ENCODE assay signal across 8 cellular contexts in genomic region chr5:139657363-139658321, GRCh38. TPM values are rescaled to one million over a fixed set of nuclear protein-coding genes. Genes with fewer than 3 reads are reported as not detected.
DNase-seq lines count a peak whose midpoint lies in the region; ATAC-seq, FAIRE-seq and TF ChIP-seq lines count a peak whose summit lies in the region.

No MANE protein-coding gene starts in this region.

- H3K9me2 ChIP-seq in GM23338 (ENCODE audit: insufficient read depth), result no peaks in the 10 kb centered on the region

- no peak for DNase-seq in GM23338 (ENCODE audit: low spot score)
- no peak for DNase-seq in WTC11 (ENCODE audit: low spot score)
- peak; percentile 74 for DNase-seq in kidney
- peak in 1 of 49 donors; percentile 51 for DNase-seq in substantia nigra (lab: John Stamatoyannopoulos, UW)
- no peak for DNase-seq in lower leg skin (ENCODE audit: low spot score in 2 of 2)
- no peak for DNase-seq in activated CD4-positive, alpha-beta T cell treated with anti-CD3 and anti-CD28 coated beads for 1 hour

- H3K36me3 Mint-ChIP-seq in GM23338 (ENCODE audit: low read depth) (no peaks in the 10 kb centered on the region), WTC11 (no peaks in the 10 kb centered on the region)

- H3K27ac ChIP-seq in GM23338 (ENCODE audit: low read depth) (peak overlapping the region; percentile 42; the same call in 1 of the 2 replicates), kidney (ENCODE audit: low read depth in 2 of 2, low read length in 2 of 2) (peak overlapping the region; percentile 80 to 96), substantia nigra (ENCODE audit: low read depth, low read length, poor library complexity, severe bottlenecking) (peak overlapping the region; percentile 98)

- CTCF ChIA-PET in WTC11 (lab: Charles Lee), result interaction anchor here (0.6 to 2.8 kb wide), 11 partner anchors 10 to 130 kb away, joined by 3 to 11 read pairs (median 3); partner anchors contain the start of gene CXXC5

- H3K4me1 ChIP-seq in GM23338 (ENCODE audit: insufficient read depth) (peaks cover 72% of the 10 kb centered on the region), kidney (ENCODE audit: control insufficient read depth in 1 of 2, insufficient read depth in 1 of 2, low read depth in 1 of 2, low read length in 2 of 2) (peaks cover 82 to 86% of the 10 kb centered on the region in 2 donors)

- H3K9ac ChIP-seq in kidney (ENCODE audit: low read length in 2 of 2), result peak overlapping the region; percentile 24 to 77

- no peaks in the 10 kb centered on the region for H3K36me3 ChIP-seq in GM23338 (ENCODE audit: insufficient read depth)
- H3K36me3 ChIP-seq in kidney (ENCODE audit: control insufficient read depth in 1 of 2, insufficient read depth in 2 of 2, low read length in 2 of 2), result peaks cover 0 to 3% of the 10 kb centered on the region in 2 donors

- H3K4me3 Mint-ChIP-seq in GM23338 (peak overlapping the region; percentile 24; the same call in 1 of the 3 replicates), WTC11 (peak overlapping the region; percentile 12; the same call in 1 of the 2 replicates)

- no peaks in the 10 kb centered on the region for H3K9me3 ChIP-seq in kidney (ENCODE audit: control insufficient read depth in 1 of 2, low read length in 2 of 2)

- H3K4me1 Mint-ChIP-seq in GM23338 (peaks cover 82% of the 10 kb centered on the region), WTC11 (peaks cover 84% of the 10 kb centered on the region)

- peaks cover 97% of the 10 kb centered on the region for H3K79me2 ChIP-seq in GM23338 (replicated peaks; ENCODE audit: insufficient read depth)

- H3K27me3 ChIP-seq in GM23338 (ENCODE audit: insufficient read depth), result no peaks in the 10 kb centered on the region

- ATAC-seq in GM23338 (no peak), WTC11 (no peak), GM19035 (IDR thresholded peaks at IDR 0.05; ENCODE audit: unreplicated experiment) (no peak), HG03135 (IDR thresholded peaks at IDR 0.05; ENCODE audit: unreplicated experiment) (no peak)

- intact Hi-C loops in kidney (cut with DNase I), result no loop called here
- intact Hi-C loops in lower leg skin (cut with DNase I; ENCODE audit: low total_unique reads), result no loop called here

- H3K27me3 Mint-ChIP-seq in GM23338 (ENCODE audit: insufficient read depth, low read depth, poor library complexity), result peaks cover 30% of the 10 kb centered on the region
- H3K27me3 Mint-ChIP-seq in WTC11 (ENCODE audit: low read depth), result no peaks in the 10 kb centered on the region

- H3F3A ChIP-seq in GM23338 (replicated peaks; ENCODE audit: low read depth), result peaks cover 14% of the 10 kb centered on the region; the same call in 1 of the 2 replicates

- H3K4me3 ChIP-seq in GM23338 (no peak overlapping the region), kidney (ENCODE audit: low read length in 2 of 2) (no peak overlapping the region), lower leg skin (ENCODE audit: low read depth, poor library complexity, severe bottlenecking) (no peak overlapping the region)

- 54 to 62% methylated on average over 11 to 12 of the region's 12 CpGs for WGBS in lower leg skin, 2 donors

- TF ChIP-seq CTCF in GM23338 (conservative IDR thresholded peaks at IDR 0.05; ENCODE audit: low read depth in 2 of 2) (no peak), WTC11 (IDR thresholded peaks at IDR 0.05) (no peak), kidney (IDR thresholded peaks at IDR 0.05; ENCODE audit: borderline replicate concordance, extremely low read depth, insufficient read depth) (no peak), lower leg skin (IDR thresholded peaks at IDR 0.05) (no peak)

- POLR2A ChIA-PET in WTC11 (lab: Charles Lee), result interaction anchor here (1.4 kb wide), 1 partner anchor 85 kb away, joined by 5 read pairs; no protein-coding TSS in a partner anchor

- peak overlapping the region; percentile 68 for H3K4me2 ChIP-seq in GM23338

- no peak overlapping the region for H2AFZ ChIP-seq in GM23338

- no peak for TF ChIP-seq POLR2A in lower leg skin (IDR thresholded peaks at IDR 0.05)

- peaks cover 82% of the 10 kb centered on the region for H4K20me1 ChIP-seq in GM23338 (replicated peaks; ENCODE audit: insufficient read depth)

- H3K27ac Mint-ChIP-seq in GM23338 (peak overlapping the region; percentile 26), WTC11 (peak overlapping the region; percentile 87)

- FAIRE-seq in kidney (lab: Jason Lieb, UNC), result no peak

- H3K9me3 Mint-ChIP-seq in GM23338, result no peaks in the 10 kb centered on the region
- no peaks in the 10 kb centered on the region for H3K9me3 Mint-ChIP-seq in WTC11

TF ChIP-seq in GM23338, 12 proteins besides CTCF, POLR2A, EP300 and RAD21:
- TF ChIP-seq POLR2AphosphoS5 (IDR thresholded peaks at IDR 0.05; ENCODE audit: low read depth), result no peak
- no peak for TF ChIP-seq ETS1 (IDR thresholded peaks at IDR 0.05)

TF ChIP-seq in WTC11, 78 proteins besides CTCF, POLR2A, EP300 and RAD21:
- no peak for TF ChIP-seq SOX15 (CRISPR knock-in tag; IDR thresholded peaks at IDR 0.05)
- no peak for TF ChIP-seq OVOL2 (CRISPR knock-in tag; IDR thresholded peaks at IDR 0.05; ENCODE audit: borderline replicate concordance)
- TF ChIP-seq NR2C2 (CRISPR knock-in tag; IDR thresholded peaks at IDR 0.05), result no peak
- TF ChIP-seq ZNF219 (CRISPR knock-in tag; IDR thresholded peaks at IDR 0.05; ENCODE audit: borderline replicate concordance), result no peak
- TF ChIP-seq ATF3 (CRISPR knock-in tag; conservative IDR thresholded peaks at IDR 0.05), result no peak

RNA-seq across cellular contexts. Expression of gene CXXC5, which starts 9.5 kb away (rescaled TPM):
- total RNA-seq in GM23338 (2014; rRNA removed; shearing (Covaris generic)), result 97.9 and 111 TPM in 2 replicates
- polyA plus RNA-seq in GM23338 (2016; fragmentation: Nextera tagmentation; extraction: Ambion mirVana), result 63.3 and 65.0 TPM in 2 replicates
- 77.5 to 97.2 TPM (median 78.0 TPM) in 3 replicates for total RNA-seq in WTC11 (2021)
- total RNA-seq in kidney, result 122 TPM
- 116 TPM for polyA plus RNA-seq in kidney (ENCODE audit: insufficient read depth, low read depth, low replicate concordance)
- 10 to 100 TPM; 36.4 to 69.3 (median 45.2) TPM for total RNA-seq in lower leg skin

Comparison
In these comparisons a context has a peak if more than half of its experiments do, and no peak if none do; other contexts are left out.
1. H3K27ac ChIP-seq: peak in every context shown above with its lines; median percentile 98 in substantia nigra; 88 in kidney; 42 in GM23338.